ENCODE assay signal across 8 cellular contexts in genomic region chr16:58249780-58250478, GRCh38.
DNase-seq lines count a peak whose midpoint lies in the region; ATAC-seq and TF ChIP-seq lines count a peak whose summit lies in the region.

No MANE protein-coding gene starts in this region.

- H3K9ac ChIP-seq in NT2/D1 (ENCODE audit: insufficient read length, low read depth), result peak overlapping the region; percentile 77
- no peak overlapping the region for H3K9ac ChIP-seq in muscle layer of colon (ENCODE audit: low read length)

- peak; percentile 79 for DNase-seq in COLO668 (lab: John Stamatoyannopoulos, UW; ENCODE audit: unreplicated experiment)
- peak; percentile 80 for DNase-seq in NT2/D1 (ENCODE audit: low read depth, low spot score)
- DNase-seq in activated T-cell treated with anti-CD3 and anti-CD28 coated beads for 1 hour (ENCODE audit: low read depth), result peak; percentile 73
- peak; percentile 85 to 89 for DNase-seq in erythroblast (lab: John Stamatoyannopoulos, UW)
- peak; percentile 89 for DNase-seq in stimulated activated CD8-positive, alpha-beta memory T cell treated with anti-CD3 and anti-CD28 coated beads, Interleukin-4, amount 100 ng/mL, for 48 hours

- H3K27ac ChIP-seq in muscle layer of colon (ENCODE audit: low read depth, low read length), result peak overlapping the region; percentile 56

- ATAC-seq in GM19438 (IDR thresholded peaks at IDR 0.05; ENCODE audit: low read depth, unreplicated experiment) (peak; percentile 76), HG03558 (IDR thresholded peaks at IDR 0.05; ENCODE audit: extremely low read depth, unreplicated experiment) (peak; percentile 75)

- H3K9me3 ChIP-seq in NT2/D1 (ENCODE audit: insufficient read depth, low read length) (no peaks in the 10 kb centered on the region), muscle layer of colon (ENCODE audit: low read length) (no peaks in the 10 kb centered on the region)

- peak overlapping the region; percentile 76 for H3K4me3 ChIP-seq in NT2/D1 (ENCODE audit: insufficient read length, low read depth)
- H3K4me3 ChIP-seq in muscle layer of colon (ENCODE audit: low read depth in 1 of 2, low read length in 2 of 2), result peak overlapping the region; percentile 83 to 89

- H3K4me1 ChIP-seq in NT2/D1 (ENCODE audit: insufficient read depth, insufficient read length), result no peaks in the 10 kb centered on the region
- H3K4me1 ChIP-seq in muscle layer of colon (ENCODE audit: insufficient read depth, low read length), result no peaks in the 10 kb centered on the region

- H3K27me3 ChIP-seq in NT2/D1 (ENCODE audit: insufficient read depth, insufficient read length) (peaks cover 11% of the 10 kb centered on the region), muscle layer of colon (ENCODE audit: control insufficient read depth in 1 of 2, insufficient read depth in 2 of 2, low read length in 2 of 2) (no peaks in the 10 kb centered on the region)

- H3K36me3 ChIP-seq in NT2/D1 (ENCODE audit: insufficient read depth, insufficient read length, low read length) (no peaks in the 10 kb centered on the region), muscle layer of colon (ENCODE audit: insufficient read depth, low read length) (no peaks in the 10 kb centered on the region)

- peak; percentile 81 for TF ChIP-seq POLR2A in erythroblast (IDR thresholded peaks at IDR 0.05; ENCODE audit: low read length)

Comparison
In these comparisons a context has a peak if more than half of its experiments do, and no peak if none do; other contexts are left out.
1. Peak in every context shown above with its lines: DNase-seq, ATAC-seq, H3K4me3 ChIP-seq and H3K27ac ChIP-seq.